Comparison of ENCODE assay signal across 15 cellular contexts in the genomic region with DNA sequence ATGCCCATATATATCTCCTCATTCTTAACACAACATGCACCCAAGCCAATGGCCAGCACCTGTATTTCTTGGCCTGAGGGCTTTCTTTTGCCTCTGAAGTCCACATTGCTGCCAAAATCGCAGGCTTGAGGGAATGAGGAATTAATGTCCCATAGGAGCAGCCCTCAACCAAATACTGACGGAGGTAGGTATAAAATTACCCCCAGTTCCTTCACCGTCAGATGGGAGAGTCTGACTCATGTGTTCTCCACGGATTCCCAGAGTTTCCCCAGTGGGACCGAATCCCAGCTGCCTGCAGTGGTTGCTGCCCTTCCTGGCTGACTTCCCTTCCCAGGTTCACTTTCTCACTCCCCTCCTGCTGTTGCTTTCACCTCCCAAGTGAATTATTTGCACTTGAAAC.
"Had no signal": no experiment of that assay in that cellular context is flagged by ENCODE, and none has a peak within 500 bp of the region (broad histone marks: within the 10 kb centered on the region; RNA-seq: fewer than 3 reads in every experiment).

No MANE protein-coding gene starts in this region.

- H3K4me3 Mint-ChIP-seq: activated CD4-positive, alpha-beta memory T cell treated with anti-CD3 and anti-CD28 coated beads, Interleukin-2, amount 10 ng/mL, durations not matched to agents 7 days and 5 days; activated CD4-positive, alpha-beta T cell treated with anti-CD3 and anti-CD28 coated beads for 36 hours; activated CD8-positive, alpha-beta memory T cell treated with anti-CD3 and anti-CD28 coated beads, Interleukin-2, amount 10 ng/mL, durations not matched to agents 7 days and 5 days; activated naive CD8-positive, alpha-beta T cell; immature natural killer cell; naive thymus-derived CD8-positive, alpha-beta T cell; stimulated activated memory B cell treated with anti-CD40 and anti-IgM and Interleukin-4, amounts not matched to agents 10 μg/mL and 1 μg/mL and 100 μg/mL, for 72 hours; WTC11 had no signal

- H3K27me3 ChIP-seq: body of pancreas, pancreas, sigmoid colon had no signal

- H3K4me3 ChIP-seq: body of pancreas, pancreas, sigmoid colon had no signal

- H3K27ac ChIP-seq: body of pancreas, pancreas, sigmoid colon had no signal

- DNase-seq: activated CD4-positive, alpha-beta memory T cell treated with anti-CD3 and anti-CD28 coated beads, Interleukin-2, amount 10 ng/mL, durations not matched to agents 7 days and 5 days; activated CD4-positive, alpha-beta T cell treated with anti-CD3 and anti-CD28 coated beads for 36 hours; activated CD8-positive, alpha-beta memory T cell treated with anti-CD3 and anti-CD28 coated beads, Interleukin-2, amount 10 ng/mL, durations not matched to agents 7 days and 5 days; body of pancreas; caudate nucleus; immature natural killer cell; kidney glomerular epithelial cell; naive thymus-derived CD8-positive, alpha-beta T cell; pancreas; sigmoid colon; stimulated activated CD4-positive, alpha-beta T cell treated with anti-CD3 and anti-CD28 coated beads, Interleukin-4, amount 100 ng/mL, for 24 hours; SW 1271 had no signal

- ATAC-seq: activated CD4-positive, alpha-beta T cell treated with anti-CD3 and anti-CD28 coated beads for 36 hours; activated CD8-positive, alpha-beta memory T cell treated with anti-CD3 and anti-CD28 coated beads, Interleukin-2, amount 10 ng/mL, durations not matched to agents 7 days and 5 days; body of pancreas; naive thymus-derived CD8-positive, alpha-beta T cell; pancreas; stimulated activated memory B cell treated with anti-CD40 and anti-IgM and Interleukin-4, amounts not matched to agents 10 μg/mL and 1 μg/mL and 100 μg/mL, for 72 hours; WTC11 had no signal

- H3K27ac Mint-ChIP-seq: activated CD4-positive, alpha-beta memory T cell treated with anti-CD3 and anti-CD28 coated beads, Interleukin-2, amount 10 ng/mL, durations not matched to agents 7 days and 5 days; activated CD4-positive, alpha-beta T cell treated with anti-CD3 and anti-CD28 coated beads for 36 hours; activated CD8-positive, alpha-beta memory T cell treated with anti-CD3 and anti-CD28 coated beads, Interleukin-2, amount 10 ng/mL, durations not matched to agents 7 days and 5 days; activated naive CD8-positive, alpha-beta T cell; immature natural killer cell; stimulated activated memory B cell treated with anti-CD40 and anti-IgM and Interleukin-4, amounts not matched to agents 10 μg/mL and 1 μg/mL and 100 μg/mL, for 72 hours; WTC11 had no signal

- H3K4me1 Mint-ChIP-seq: activated CD4-positive, alpha-beta memory T cell treated with anti-CD3 and anti-CD28 coated beads, Interleukin-2, amount 10 ng/mL, durations not matched to agents 7 days and 5 days; activated CD8-positive, alpha-beta memory T cell treated with anti-CD3 and anti-CD28 coated beads, Interleukin-2, amount 10 ng/mL, durations not matched to agents 7 days and 5 days; immature natural killer cell; stimulated activated memory B cell treated with anti-CD40 and anti-IgM and Interleukin-4, amounts not matched to agents 10 μg/mL and 1 μg/mL and 100 μg/mL, for 72 hours had no signal

- H3K36me3 ChIP-seq: pancreas, sigmoid colon had no signal

- H3K27me3 Mint-ChIP-seq: activated CD4-positive, alpha-beta memory T cell treated with anti-CD3 and anti-CD28 coated beads, Interleukin-2, amount 10 ng/mL, durations not matched to agents 7 days and 5 days; activated CD4-positive, alpha-beta T cell treated with anti-CD3 and anti-CD28 coated beads for 36 hours; activated CD8-positive, alpha-beta memory T cell treated with anti-CD3 and anti-CD28 coated beads, Interleukin-2, amount 10 ng/mL, durations not matched to agents 7 days and 5 days; activated naive CD8-positive, alpha-beta T cell had no signal

- H3K4me1 ChIP-seq: sigmoid colon had no signal

- H3K9me3 ChIP-seq: body of pancreas, pancreas, sigmoid colon had no signal

- H3K36me3 Mint-ChIP-seq: activated CD8-positive, alpha-beta memory T cell treated with anti-CD3 and anti-CD28 coated beads, Interleukin-2, amount 10 ng/mL, durations not matched to agents 7 days and 5 days; activated naive CD8-positive, alpha-beta T cell; immature natural killer cell had no signal
